16 cellular contexts compared by ENCODE assay signal in genomic region chr12:80966001-80966400, GRCh38. TPM values are rescaled to one million over a fixed set of nuclear protein-coding genes. Genes with fewer than 3 reads are reported as not detected.
DNase-seq lines count a peak whose midpoint lies in the region; ATAC-seq and TF ChIP-seq lines count a peak whose summit lies in the region.
"Had no signal": no experiment of that assay in that cellular context is flagged by ENCODE, and none has a peak within 500 bp of the region (broad histone marks: within the 10 kb centered on the region; RNA-seq: fewer than 3 reads in every experiment).

No MANE protein-coding gene starts in this region.

- no peaks in the 10 kb centered on the region for H3K9me3 ChIP-seq in NT2/D1 (ENCODE audit: insufficient read depth, low read length)
- H3K9me3 ChIP-seq: A549, BE2C had no signal

- DNase-seq in H7 (peak; percentile 2), NT2/D1 (ENCODE audit: low read depth, low spot score) (peak; percentile 9), iPS DF 19.7 (ENCODE audit: low read depth, low spot score) (peak; percentile 30), HPDE6-E6E7 (ENCODE audit: extremely low spot score) (no peak), NCI-H345 treated with DMSO at 0.1 percent for 48 hours (lab: John Stamatoyannopoulos, UW; ENCODE audit: unreplicated experiment) (no peak), omental fat pad (ENCODE audit: low spot score) (no peak)
- DNase-seq: BE2C; CD4-positive, alpha-beta memory T cell; COR-L47; DMS153; DMS79 treated with DMSO at 0.1 percent for 48 hours; EL; GDM1; IMR-90; KBM-7 had no signal

- no peaks in the 10 kb centered on the region for H3K4me1 ChIP-seq in NT2/D1 (ENCODE audit: insufficient read depth, insufficient read length)
- H3K4me1 ChIP-seq: A549, BE2C had no signal

- no peak overlapping the region for H3K9ac ChIP-seq in NT2/D1 (ENCODE audit: insufficient read length, low read depth)

- H3K36me3 ChIP-seq in H7 (replicated peaks; ENCODE audit: control insufficient read depth, insufficient read depth, low read length) (no peaks in the 10 kb centered on the region), NT2/D1 (ENCODE audit: insufficient read depth, insufficient read length, low read length) (no peaks in the 10 kb centered on the region)
- H3K36me3 ChIP-seq: BE2C had no signal

- no peak for ATAC-seq in omental fat pad (ENCODE audit: low FRiP score)
- ATAC-seq: A549 had no signal

- H3K4me3 ChIP-seq in H7 (ENCODE audit: insufficient read depth, low read depth, low read length): no peak overlapping the region
- H3K4me3 ChIP-seq in NT2/D1 (ENCODE audit: insufficient read length, low read depth): no peak overlapping the region
- H3K4me3 ChIP-seq: A549 had no signal

- H3K27me3 ChIP-seq in H7 (ENCODE audit: control insufficient read depth, insufficient read depth, low read length) (no peaks in the 10 kb centered on the region), NT2/D1 (ENCODE audit: insufficient read depth, insufficient read length) (no peaks in the 10 kb centered on the region)

- TF ChIP-seq CTCF in omental fat pad (IDR thresholded peaks at IDR 0.05): no peak

RNA-seq across cellular contexts. Expression of gene LIN7A, which starts 28.3 kb away (rescaled TPM):
- 7.6 and 11.9 TPM in 2 replicates for total RNA-seq in H7 (2014; rRNA removed; shearing (Covaris generic))
- 10 to 100 TPM in 1 of 4 donors, 1 to 10 TPM in 3; 4.8 to 16.2 (median 6.6) TPM for total RNA-seq in omental fat pad
- total RNA-seq: CD4-positive, alpha-beta memory T cell had no signal

Comparison
In these comparisons a context has a peak if more than half of its experiments do, and no peak if none do; other contexts are left out.
1. DNase-seq: peak in H7 (single experiment), NT2/D1 (single experiment) and iPS DF 19.7 (single experiment); none in HPDE6-E6E7 (single experiment), NCI-H345 treated with DMSO at 0.1 percent for 48 hours (single experiment) and omental fat pad (single experiment).